In genomic region chr12:76688627-76689026, GRCh38 we compare ENCODE assay signal across 12 cellular contexts.
A peak's percentile ranks its signal among the peaks of the same experiment; 100 is the strongest.
DNase-seq lines count a peak whose midpoint lies in the region; ATAC-seq, FAIRE-seq and TF ChIP-seq lines count a peak whose summit lies in the region.
"Had no signal": no experiment of that assay in that cellular context is flagged by ENCODE, and none has a peak within 500 bp of the region (broad histone marks: within the 10 kb centered on the region; RNA-seq: fewer than 3 reads in every experiment).

No MANE protein-coding gene starts in this region.

- H3F3A ChIP-seq in MM.1S (ENCODE audit: insufficient read depth, low read length): no peaks in the 10 kb centered on the region

- no peaks in the 10 kb centered on the region; the same call in 1 of the 2 replicates for H3K9me2 ChIP-seq in MM.1S (replicated peaks; ENCODE audit: insufficient read depth, low read length)

- no peaks in the 10 kb centered on the region for H3K4me1 ChIP-seq in HepG2 (ENCODE audit: insufficient read depth, low read length)
- H3K4me1 ChIP-seq in right lobe of liver: no peaks in the 10 kb centered on the region
- no peaks in the 10 kb centered on the region for H3K4me1 ChIP-seq in MM.1S (ENCODE audit: low read length)
- H3K4me1 ChIP-seq in endodermal cell (ENCODE audit: control insufficient read depth, insufficient read depth, low read length): no peaks in the 10 kb centered on the region

- in situ Hi-C loops in HepG2 (cut with HindIII; ENCODE audit: extremely low pct_ligation_motif_present, low pct_unique_long_range_greater_than_20kb): no loop called here
- in situ Hi-C loops in GM13976 (cut with MboI; ENCODE audit: low sequenced_read_pairs, unreplicated experiment): no loop called here

- no peak for FAIRE-seq in HepG2 (lab: Jason Lieb, UNC)

- BruUV-seq in HepG2 (replicated peaks; lab: Mats Ljungman, UMichigan): no TSS peak

- no peaks in the 10 kb centered on the region; a peak in 1 of 5 replicates for H3K27me3 ChIP-seq in HepG2 (ENCODE audit: control insufficient read depth in 1 of 2, insufficient read depth in 2 of 2, low read length in 2 of 2)
- no peaks in the 10 kb centered on the region for H3K27me3 ChIP-seq in right lobe of liver
- no peaks in the 10 kb centered on the region for H3K27me3 ChIP-seq in MM.1S (replicated peaks; ENCODE audit: insufficient read depth, low read length)
- peaks cover 19% of the 10 kb centered on the region for H3K27me3 ChIP-seq in endodermal cell (ENCODE audit: control insufficient read depth, insufficient read depth, low read length, poor library complexity, severe bottlenecking)
- H3K27me3 ChIP-seq: esophagus squamous epithelium had no signal

- H3K4me3 Mint-ChIP-seq in endodermal cell: no peak overlapping the region
- H3K4me3 Mint-ChIP-seq in type B pancreatic cell: no peak overlapping the region
- H3K4me3 Mint-ChIP-seq in effector memory CD8-positive, alpha-beta T cell: no peak overlapping the region
- H3K4me3 Mint-ChIP-seq: activated naive CD4-positive, alpha-beta T cell treated with anti-CD3 and anti-CD28 coated beads for 36 hours had no signal

- TF ChIP-seq EP300 in HepG2 (IDR thresholded peaks at IDR 0.05; ENCODE audit: low read depth in 2 of 2, low read length in 2 of 2) (no peak), HepG2 (CRISPR knock-in tag; IDR thresholded peaks at IDR 0.05; ENCODE audit: borderline replicate concordance) (no peak)

- peaks cover 3% of the 10 kb centered on the region for H3K9me3 Mint-ChIP-seq in endodermal cell
- H3K9me3 Mint-ChIP-seq in type B pancreatic cell: no peaks in the 10 kb centered on the region
- no peaks in the 10 kb centered on the region for H3K9me3 Mint-ChIP-seq in effector memory CD8-positive, alpha-beta T cell
- H3K9me3 Mint-ChIP-seq: activated naive CD4-positive, alpha-beta T cell treated with anti-CD3 and anti-CD28 coated beads for 36 hours had no signal

- H3K27ac ChIP-seq in HepG2 (ENCODE audit: extremely low read length, insufficient read depth, low read length): no peak overlapping the region
- H3K27ac ChIP-seq in right lobe of liver: no peak overlapping the region
- no peak overlapping the region for H3K27ac ChIP-seq in MM.1S (ENCODE audit: low read length)
- H3K27ac ChIP-seq in endodermal cell (ENCODE audit: low read depth, low read length): no peak overlapping the region
- H3K27ac ChIP-seq: esophagus squamous epithelium had no signal

- POLR2A ChIA-PET in HepG2 (lab: Yijun Ruan, JAX): no interaction called here

- H3K4me3 ChIP-seq in HepG2 (replicated peaks in 1 of 3; ENCODE audit: insufficient read depth in 1 of 3, low read depth in 2 of 3, low read length in 3 of 3) (no peak overlapping the region), right lobe of liver (no peak overlapping the region), MM.1S (ENCODE audit: low read length) (no peak overlapping the region), endodermal cell (ENCODE audit: low read length) (no peak overlapping the region)
- H3K4me3 ChIP-seq: esophagus squamous epithelium had no signal

- H2AFZ ChIP-seq in HepG2 (ENCODE audit: low read length) (no peak overlapping the region), MM.1S (ENCODE audit: low read length) (no peak overlapping the region)

- no peaks in the 10 kb centered on the region for H3K9me3 ChIP-seq in HepG2 (ENCODE audit: low read length)
- H3K9me3 ChIP-seq in right lobe of liver: no peaks in the 10 kb centered on the region
- H3K9me3 ChIP-seq in MM.1S (replicated peaks; ENCODE audit: insufficient read depth, low read length): no peaks in the 10 kb centered on the region
- no peaks in the 10 kb centered on the region for H3K9me3 ChIP-seq in endodermal cell (ENCODE audit: control insufficient read depth, low read length)
- H3K9me3 ChIP-seq: esophagus squamous epithelium had no signal

- peaks cover 9% of the 10 kb centered on the region for H3K27me3 Mint-ChIP-seq in endodermal cell (ENCODE audit: insufficient read depth)
- H3K27me3 Mint-ChIP-seq in type B pancreatic cell: no peaks in the 10 kb centered on the region
- peaks cover 0 to 10% of the 10 kb centered on the region in 2 donors for H3K27me3 Mint-ChIP-seq in effector memory CD8-positive, alpha-beta T cell

- TF ChIP-seq RAD21 in HepG2 (CRISPR knock-in tag; IDR thresholded peaks at IDR 0.05): no peak

- H3K27ac Mint-ChIP-seq in endodermal cell (no peak overlapping the region), type B pancreatic cell (no peak overlapping the region)
- no peak overlapping the region for H3K27ac Mint-ChIP-seq in effector memory CD8-positive, alpha-beta T cell
- H3K27ac Mint-ChIP-seq: activated naive CD4-positive, alpha-beta T cell treated with anti-CD3 and anti-CD28 coated beads for 36 hours had no signal

- no peaks in the 10 kb centered on the region for H3K79me2 ChIP-seq in HepG2 (ENCODE audit: insufficient read depth, low read length)
- no peaks in the 10 kb centered on the region for H3K79me2 ChIP-seq in MM.1S (ENCODE audit: low read length)

- H3K4me2 ChIP-seq in HepG2 (ENCODE audit: low read depth, low read length) (no peak overlapping the region), MM.1S (ENCODE audit: low read depth, low read length) (no peak overlapping the region)

- H3K36me3 ChIP-seq in HepG2 (replicated peaks in 1 of 2; ENCODE audit: control insufficient read depth in 1 of 2, insufficient read depth in 2 of 2, low read length in 2 of 2) (no peaks in the 10 kb centered on the region), right lobe of liver (no peaks in the 10 kb centered on the region), MM.1S (replicated peaks; ENCODE audit: insufficient read depth, low read length) (no peaks in the 10 kb centered on the region), endodermal cell (ENCODE audit: control insufficient read depth, insufficient read depth, low read length) (no peaks in the 10 kb centered on the region)
- H3K36me3 ChIP-seq: esophagus squamous epithelium had no signal

- DNase-seq in HepG2 (ENCODE audit: low spot score) (no peak), right lobe of liver (no peak), MM.1S (no peak), endodermal cell (no peak), type B pancreatic cell (ENCODE audit: extremely low spot score, unreplicated experiment) (no peak), GM13976 (ENCODE audit: low spot score) (no peak)
- no peak for DNase-seq in effector memory CD8-positive, alpha-beta T cell
- DNase-seq: activated naive CD4-positive, alpha-beta T cell treated with anti-CD3 and anti-CD28 coated beads for 36 hours; esophagus squamous epithelium; NCI-H446; stimulated activated CD4-positive, alpha-beta T cell treated with anti-CD3 and anti-CD28 coated beads, Interleukin-12 subunit alpha, Interleukin-12 subunit beta, amount 100 ng/mL, for 4 hours had no signal

- H3K9ac ChIP-seq in HepG2 (ENCODE audit: insufficient read depth, low read depth, low read length) (no peak overlapping the region), MM.1S (ENCODE audit: low read length) (no peak overlapping the region), endodermal cell (ENCODE audit: extremely low read depth, low read length, poor library complexity, severe bottlenecking) (no peak overlapping the region)

- intact Hi-C loops in HepG2 (cut with micrococcal nuclease; ENCODE audit: unreplicated experiment): loop anchor here (2.0 to 5.0 kb wide), 2 partner anchors 66 to 102 kb away; no protein-coding TSS in a partner anchor
- intact Hi-C loops in right lobe of liver (cut with DNase I): no loop called here

- no peaks in the 10 kb centered on the region for H3K36me3 Mint-ChIP-seq in endodermal cell (ENCODE audit: low read depth)
- no peaks in the 10 kb centered on the region for H3K36me3 Mint-ChIP-seq in type B pancreatic cell
- H3K36me3 Mint-ChIP-seq in effector memory CD8-positive, alpha-beta T cell (ENCODE audit: insufficient read depth): no peaks in the 10 kb centered on the region

- peaks cover 22% of the 10 kb centered on the region for H3K4me1 Mint-ChIP-seq in endodermal cell
- peaks cover 22% of the 10 kb centered on the region for H3K4me1 Mint-ChIP-seq in type B pancreatic cell (ENCODE audit: unreplicated experiment)
- no peaks in the 10 kb centered on the region for H3K4me1 Mint-ChIP-seq in effector memory CD8-positive, alpha-beta T cell (ENCODE audit: low read depth in 2 of 2)

- no peak for TF ChIP-seq POLR2A in HepG2 (IDR thresholded peaks at IDR 0.05; ENCODE audit: insufficient read depth in 1 of 2, low read depth in 2 of 2, low read length in 2 of 2)
- no peak for TF ChIP-seq POLR2A in right lobe of liver (IDR thresholded peaks at IDR 0.05)

- CTCF ChIA-PET in HepG2 (lab: Yijun Ruan, JAX; ENCODE audit: low intra/inter-chr PET ratio, low total read pairs): no interaction called here

- 49% methylated on average over 2 of the region's 2 CpGs for WGBS in HepG2 (ENCODE audit: low lambda C conversion rate)
- 79% methylated on average over 2 of the region's 2 CpGs for WGBS in right lobe of liver (ENCODE audit: insufficient coverage, low coverage, low lambda C conversion rate, missing lambda C conversion rate)
- 90% methylated on average over 2 of the region's 2 CpGs; no CpG with 5 or more reads in 1 of the 2 experiments for WGBS in endodermal cell (ENCODE audit: insufficient coverage in 1 of 2, insufficient read length in 1 of 2), 2 experiments

- TF ChIP-seq CTCF in HepG2 (CRISPR knock-in tag; IDR thresholded peaks at IDR 0.05) (no peak), right lobe of liver (IDR thresholded peaks at IDR 0.05) (peak in 2 of 4 donors; percentile 11 to 16), MM.1S (IDR thresholded peaks at IDR 0.05; ENCODE audit: low read length) (peak; percentile 21; the same call in 1 of the 2 replicates), endodermal cell (conservative IDR thresholded peaks at IDR 0.05) (peak; percentile 77), type B pancreatic cell (conservative IDR thresholded peaks at IDR 0.05) (peak; percentile 56), GM13976 (IDR thresholded peaks at IDR 0.05; ENCODE audit: borderline replicate concordance, control extremely low read depth, extremely low read depth, insufficient read depth, missing control alignments) (no peak)

- ATAC-seq in HepG2: peak; percentile 43; the same call in 1 of the 3 replicates
- no peak for ATAC-seq in right lobe of liver
- ATAC-seq in effector memory CD8-positive, alpha-beta T cell (replicated peaks): no peak
- no peak for ATAC-seq in GM19035 (IDR thresholded peaks at IDR 0.05; ENCODE audit: unreplicated experiment)

- no peaks in the 10 kb centered on the region for H4K20me1 ChIP-seq in HepG2 (ENCODE audit: insufficient read depth, low read length)
- H4K20me1 ChIP-seq in MM.1S (ENCODE audit: insufficient read depth, low read length): no peaks in the 10 kb centered on the region

TF ChIP-seq in HepG2, 621 proteins besides CTCF, POLR2A, EP300 and RAD21 (continues in another document):
- TF ChIP-seq MED13 (CRISPR knock-in tag; IDR thresholded peaks at IDR 0.05) (no peak), RFX3 (CRISPR knock-in tag; IDR thresholded peaks at IDR 0.05) (no peak), SMARCC2 (IDR thresholded peaks at IDR 0.05) (no peak)

Comparison
In these comparisons a context has a peak if more than half of its experiments do, and no peak if none do; other contexts are left out.
1. CTCF ChIP-seq: peak in MM.1S (single experiment), endodermal cell (single experiment) and type B pancreatic cell (single experiment); none in HepG2 (single experiment) and GM13976 (single experiment).